ENCODE assay signal across 18 cellular contexts in the genomic region with DNA sequence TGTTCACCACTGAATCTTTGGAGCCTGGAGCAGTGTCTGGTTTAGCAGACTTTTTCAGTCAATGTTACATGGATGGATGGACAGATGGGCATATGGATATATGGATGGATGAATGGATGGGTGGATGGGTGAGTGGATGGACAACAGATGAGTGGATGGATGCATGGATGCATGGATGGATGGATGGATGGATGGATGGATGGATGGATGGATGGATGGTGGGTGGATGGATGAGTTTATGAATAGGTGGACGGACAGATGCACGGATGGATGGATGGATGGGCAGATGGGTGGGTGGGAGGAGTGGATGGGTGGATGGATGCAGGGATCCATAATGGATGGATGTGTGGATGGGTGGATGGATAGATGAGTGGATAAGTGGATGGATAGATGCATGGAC. TPM values are rescaled to one million over a fixed set of nuclear protein-coding genes. Genes with fewer than 3 reads are reported as not detected.
A peak's percentile ranks its signal among the peaks of the same experiment; 100 is the strongest.
DNase-seq lines count a peak whose midpoint lies in the region; ATAC-seq lines count a peak whose summit lies in the region.
"Had no signal": no experiment of that assay in that cellular context is flagged by ENCODE, and none has a peak within 500 bp of the region (broad histone marks: within the 10 kb centered on the region; RNA-seq: fewer than 3 reads in every experiment).

No MANE protein-coding gene starts in this region.

- H3K9ac ChIP-seq in SK-N-MC (ENCODE audit: insufficient read length), result no peak overlapping the region
- H3K9ac ChIP-seq: GM23248 had no signal

- intact Hi-C loops in activated naive CD4-positive, alpha-beta T cell treated with anti-CD3 and anti-CD28 coated beads for 36 hours (cut with micrococcal nuclease), result no loop called here
- intact Hi-C loops in CD4-positive, alpha-beta memory T cell (cut with micrococcal nuclease), result no loop called here

- H3K4me3 ChIP-seq in SK-N-MC, result no peak overlapping the region
- H3K4me3 ChIP-seq in CD4-positive, alpha-beta memory T cell (ENCODE audit: low read length in 2 of 2), result no peak overlapping the region
- H3K4me3 ChIP-seq: GM23248 had no signal

- H3K9me3 Mint-ChIP-seq in activated naive CD4-positive, alpha-beta T cell treated with anti-CD3 and anti-CD28 coated beads, Interleukin-2, amount 50 U/mL, for 24 hours, result no peaks in the 10 kb centered on the region
- H3K9me3 Mint-ChIP-seq in activated naive CD4-positive, alpha-beta T cell treated with anti-CD3 and anti-CD28 coated beads for 36 hours, result no peaks in the 10 kb centered on the region
- H3K9me3 Mint-ChIP-seq in CD4-positive, alpha-beta memory T cell, result peaks cover 0 to 2% (median 0%) of the 10 kb centered on the region in 8 donors
- H3K9me3 Mint-ChIP-seq: CD8-positive, alpha-beta T cell had no signal

- peak overlapping the region; percentile 66 for H3K27ac Mint-ChIP-seq in activated naive CD4-positive, alpha-beta T cell treated with anti-CD3 and anti-CD28 coated beads, Interleukin-2, amount 50 U/mL, for 24 hours
- no peak overlapping the region for H3K27ac Mint-ChIP-seq in activated naive CD4-positive, alpha-beta T cell treated with anti-CD3 and anti-CD28 coated beads for 36 hours
- H3K27ac Mint-ChIP-seq in CD4-positive, alpha-beta memory T cell, result peak overlapping the region in 2 of 7 donors; percentile 24 to 25
- H3K27ac Mint-ChIP-seq: CD8-positive, alpha-beta T cell had no signal

- H3K9me3 ChIP-seq in SK-N-MC (ENCODE audit: low read depth, low read length), result no peaks in the 10 kb centered on the region
- no peaks in the 10 kb centered on the region for H3K9me3 ChIP-seq in CD4-positive, alpha-beta memory T cell (ENCODE audit: control insufficient read depth in 1 of 2, low read length in 2 of 2)

- no peak overlapping the region for H3K4me3 Mint-ChIP-seq in activated naive CD4-positive, alpha-beta T cell treated with anti-CD3 and anti-CD28 coated beads, Interleukin-2, amount 50 U/mL, for 24 hours
- H3K4me3 Mint-ChIP-seq in activated naive CD4-positive, alpha-beta T cell treated with anti-CD3 and anti-CD28 coated beads for 36 hours, result no peak overlapping the region
- H3K4me3 Mint-ChIP-seq in CD4-positive, alpha-beta memory T cell, result no peak overlapping the region
- H3K4me3 Mint-ChIP-seq: CD8-positive, alpha-beta T cell had no signal

- CTCF ChIA-PET in activated naive CD4-positive, alpha-beta T cell treated with anti-CD3 and anti-CD28 coated beads for 36 hours (lab: Charles Lee), result no interaction called here
- CTCF ChIA-PET in CD4-positive, alpha-beta memory T cell (lab: Charles Lee; ENCODE audit: partially characterized antibody), result interaction anchor here (1.1 kb wide), 1 partner anchor 24 kb away, joined by 3 read pairs; no protein-coding TSS in a partner anchor

- peaks cover 27% of the 10 kb centered on the region for H3K36me3 ChIP-seq in SK-N-MC (ENCODE audit: insufficient read depth, low read length)
- peaks cover 23% of the 10 kb centered on the region for H3K36me3 ChIP-seq in CD4-positive, alpha-beta memory T cell (ENCODE audit: insufficient read depth, low read length)

- H3K27me3 ChIP-seq in CD4-positive, alpha-beta memory T cell (ENCODE audit: insufficient read depth, low read length), result no peaks in the 10 kb centered on the region

- no peak for ATAC-seq in GM18867 (IDR thresholded peaks at IDR 0.05; ENCODE audit: unreplicated experiment)
- ATAC-seq: CD8-positive, alpha-beta T cell; HepG2 had no signal

- peaks cover 9% of the 10 kb centered on the region for H3K4me1 Mint-ChIP-seq in activated naive CD4-positive, alpha-beta T cell treated with anti-CD3 and anti-CD28 coated beads, Interleukin-2, amount 50 U/mL, for 24 hours
- H3K4me1 Mint-ChIP-seq in activated naive CD4-positive, alpha-beta T cell treated with anti-CD3 and anti-CD28 coated beads for 36 hours (ENCODE audit: low read depth), result peaks cover 3% of the 10 kb centered on the region
- H3K4me1 Mint-ChIP-seq in CD4-positive, alpha-beta memory T cell, result peaks cover 3 to 5% (median 4%) of the 10 kb centered on the region in 4 donors

- DNase-seq in activated naive CD4-positive, alpha-beta T cell treated with anti-CD3 and anti-CD28 coated beads for 36 hours, result no peak
- DNase-seq in SK-N-MC (ENCODE audit: low read depth, low spot score) (no peak), kidney tubule cell (ENCODE audit: low spot score) (no peak)
- peak; percentile 1 for DNase-seq in stimulated activated CD8-positive, alpha-beta memory T cell treated with anti-CD3 and anti-CD28 coated beads, Interleukin-4, amount 100 ng/mL, for 48 hours
- no peak for DNase-seq in CD4-positive, alpha-beta memory T cell
- DNase-seq: ACHN; C1 segment of cervical spinal cord; CD8-positive, alpha-beta T cell; COR-L47; DND-41; GDM1; H7 had no signal

- H3K27me3 Mint-ChIP-seq in activated naive CD4-positive, alpha-beta T cell treated with anti-CD3 and anti-CD28 coated beads, Interleukin-2, amount 50 U/mL, for 24 hours, result no peaks in the 10 kb centered on the region
- no peaks in the 10 kb centered on the region for H3K27me3 Mint-ChIP-seq in activated naive CD4-positive, alpha-beta T cell treated with anti-CD3 and anti-CD28 coated beads for 36 hours (ENCODE audit: low read depth)
- H3K27me3 Mint-ChIP-seq in CD4-positive, alpha-beta memory T cell, result peaks cover 0 to 2% of the 10 kb centered on the region in 2 donors

- peaks cover 4% of the 10 kb centered on the region for H3K4me1 ChIP-seq in CD4-positive, alpha-beta memory T cell (ENCODE audit: insufficient read depth, low read length)

- H3K27ac ChIP-seq in SK-N-MC, result peak overlapping the region; percentile 77; the same call in 1 of the 2 replicates
- H3K27ac ChIP-seq in CD4-positive, alpha-beta memory T cell (ENCODE audit: low read depth, low read length), result no peak overlapping the region
- H3K27ac ChIP-seq: GM23248 had no signal

- POLR2A ChIA-PET in CD4-positive, alpha-beta memory T cell (lab: Charles Lee; ENCODE audit: partially characterized antibody), result no interaction called here

- H3K36me3 Mint-ChIP-seq in activated naive CD4-positive, alpha-beta T cell treated with anti-CD3 and anti-CD28 coated beads, Interleukin-2, amount 50 U/mL, for 24 hours, result peaks cover 12% of the 10 kb centered on the region
- peaks cover 15% of the 10 kb centered on the region for H3K36me3 Mint-ChIP-seq in activated naive CD4-positive, alpha-beta T cell treated with anti-CD3 and anti-CD28 coated beads for 36 hours (ENCODE audit: low read depth)
- H3K36me3 Mint-ChIP-seq in CD4-positive, alpha-beta memory T cell, result peaks cover 23 to 30% of the 10 kb centered on the region in 2 donors

RNA-seq across cellular contexts. Expression of a gene that starts 19.0 kb away (rescaled TPM):
- total RNA-seq in activated naive CD4-positive, alpha-beta T cell treated with anti-CD3 and anti-CD28 coated beads for 36 hours, result 100 to 1,000 TPM; 206 to 210 TPM
- total RNA-seq in CD4-positive, alpha-beta memory T cell, result 100 to 1,000 TPM in 1 of 2 experiments, 10 to 100 TPM in 1; 99.9 to 107 TPM
- polyA plus RNA-seq in CD4-positive, alpha-beta memory T cell, result 100 to 1,000 TPM; 179 to 247 TPM

RNA-seq across cellular contexts. Expression of a gene that starts 19.7 kb away (rescaled TPM):
- 10 to 100 TPM; 16.1 to 20.1 TPM for total RNA-seq in activated naive CD4-positive, alpha-beta T cell treated with anti-CD3 and anti-CD28 coated beads for 36 hours
- total RNA-seq in CD4-positive, alpha-beta memory T cell, result 10 to 100 TPM; 26.5 to 30.7 TPM
- polyA plus RNA-seq in CD4-positive, alpha-beta memory T cell, result 10 to 100 TPM; 11.2 to 11.6 TPM

RNA-seq across cellular contexts. Expression of a gene that starts 22.4 kb away (rescaled TPM):
- 1 to 10 TPM; 1.2 to 1.5 TPM for total RNA-seq in activated naive CD4-positive, alpha-beta T cell treated with anti-CD3 and anti-CD28 coated beads for 36 hours
- 10 to 100 TPM; 25.9 to 26.3 TPM for total RNA-seq in CD4-positive, alpha-beta memory T cell
- 10 to 100 TPM in 1 of 2 donors, 1 to 10 TPM in 1; 1.4 to 10.8 TPM for polyA plus RNA-seq in CD4-positive, alpha-beta memory T cell
- total RNA-seq: A172, GM23248, HepG2, HT1080 had no signal
- polyA plus RNA-seq: GM23248, HepG2 had no signal

RNA-seq across cellular contexts. Expression of a gene that starts 33.1 kb away (rescaled TPM):
- 100 to 1,000 TPM in 1 of 2 experiments, 10 to 100 TPM in 1; 99.6 to 101 TPM for total RNA-seq in activated naive CD4-positive, alpha-beta T cell treated with anti-CD3 and anti-CD28 coated beads for 36 hours
- total RNA-seq in CD4-positive, alpha-beta memory T cell, result 100 to 1,000 TPM; 304 TPM
- 1 to 10 TPM; 3.0 to 5.6 TPM for polyA plus RNA-seq in CD4-positive, alpha-beta memory T cell

RNA-seq across cellular contexts. Expression of a gene that starts 43.5 kb away (rescaled TPM):
- total RNA-seq in activated naive CD4-positive, alpha-beta T cell treated with anti-CD3 and anti-CD28 coated beads for 36 hours, result not detected
- total RNA-seq in CD4-positive, alpha-beta memory T cell, result not detected
- polyA plus RNA-seq in CD4-positive, alpha-beta memory T cell, result not detected
- total RNA-seq: A172; CD8-positive, alpha-beta T cell; GM23248; H7; HepG2; HT1080 had no signal
- polyA plus RNA-seq: GM23248, HepG2 had no signal

Comparison
In these comparisons a context has a peak if more than half of its experiments do, and no peak if none do; other contexts are left out.
1. RNA of a gene that starts 22.4 kb away (total RNA-seq): 25.9 to 26.3 TPM in CD4-positive, alpha-beta memory T cell; 1.2 to 1.5 TPM in activated naive CD4-positive, alpha-beta T cell treated with anti-CD3 and anti-CD28 coated beads for 36 hours; every median in the first group is over 10 times any median in the second.